Comparison of ENCODE assay signal across 1 cellular context in genomic region chr2:182062329-182062972, GRCh38.
TF ChIP-seq lines count a peak whose summit lies in the region.

No MANE protein-coding gene starts in this region.

TF ChIP-seq in HepG2, 621 proteins besides CTCF, POLR2A, EP300 and RAD21 (continued from another document):
- 0 out of 2 replicates have a peak, but pooled peaks have one; percentile 15 for TF ChIP-seq SOX5 (CRISPR knock-in tag; IDR thresholded peaks at IDR 0.05; ENCODE audit: borderline replicate concordance)
- TF ChIP-seq ZBTB25 (CRISPR knock-in tag; IDR thresholded peaks at IDR 0.05): no peak
- TF ChIP-seq RBM22 (optimal IDR thresholded peaks at IDR 0.05; ENCODE audit: low read length): no peak
- TF ChIP-seq ZNF557 (CRISPR knock-in tag; IDR thresholded peaks at IDR 0.05): no peak
- no peak for TF ChIP-seq ZNF878 (CRISPR knock-in tag; IDR thresholded peaks at IDR 0.05)
- TF ChIP-seq ZNF44 (CRISPR knock-in tag; IDR thresholded peaks at IDR 0.05): no peak
- TF ChIP-seq ZNF34 (CRISPR knock-in tag; IDR thresholded peaks at IDR 0.05; ENCODE audit: borderline replicate concordance): no peak
- TF ChIP-seq ARID5B (CRISPR knock-in tag; IDR thresholded peaks at IDR 0.05): peak; percentile 30; the same call in 1 of the 2 replicates
- no peak for TF ChIP-seq CBX1 (IDR thresholded peaks at IDR 0.05; ENCODE audit: low read depth)
- TF ChIP-seq HDAC2 (CRISPR knock-in tag; IDR thresholded peaks at IDR 0.05): 0 out of 2 replicates have a peak, but pooled peaks have one; percentile 12
- peak; percentile 75 for TF ChIP-seq HNF1A (IDR thresholded peaks at IDR 0.05; ENCODE audit: low read depth)
- no peak for TF ChIP-seq HNF1A (CRISPR knock-in tag; IDR thresholded peaks at IDR 0.05; ENCODE audit: borderline replicate concordance)
- TF ChIP-seq LCORL (IDR thresholded peaks at IDR 0.05): no peak
- no peak for TF ChIP-seq LCORL (CRISPR knock-in tag; IDR thresholded peaks at IDR 0.05)
- TF ChIP-seq ZNF292 (CRISPR knock-in tag; IDR thresholded peaks at IDR 0.05; ENCODE audit: borderline replicate concordance, low read depth): no peak
- no peak for TF ChIP-seq IRF9 (CRISPR knock-in tag; IDR thresholded peaks at IDR 0.05; ENCODE audit: borderline replicate concordance)
- TF ChIP-seq GPBP1L1 (CRISPR knock-in tag; IDR thresholded peaks at IDR 0.05): no peak
- no peak for TF ChIP-seq ASH2L (IDR thresholded peaks at IDR 0.05; ENCODE audit: insufficient read length, low read depth, low read length)
- TF ChIP-seq E2F5 (CRISPR knock-in tag; conservative IDR thresholded peaks at IDR 0.05): no peak
- no peak for TF ChIP-seq IKZF4 (CRISPR knock-in tag; IDR thresholded peaks at IDR 0.05; ENCODE audit: borderline replicate concordance, low read depth, not compliant biosample characterization)
- no peak for TF ChIP-seq GPN1 (CRISPR knock-in tag; IDR thresholded peaks at IDR 0.05; ENCODE audit: borderline replicate concordance)
- TF ChIP-seq MED1 (CRISPR knock-in tag; IDR thresholded peaks at IDR 0.05): peak; percentile 49; the same call in 1 of the 2 replicates
- 0 out of 4 replicates have a peak, but pooled peaks of 1 of the 2 experiments have one; percentile 32 for TF ChIP-seq ATF4 (CRISPR knock-in tag; IDR thresholded peaks at IDR 0.05)
- no peak for TF ChIP-seq TP53 (CRISPR knock-in tag; conservative IDR thresholded peaks at IDR 0.05)
- no peak for TF ChIP-seq CREB1 (IDR thresholded peaks at IDR 0.05)
- peak; percentile 41 for TF ChIP-seq CREB1 (CRISPR knock-in tag; IDR thresholded peaks at IDR 0.05)
- no peak for TF ChIP-seq FIP1L1 (IDR thresholded peaks at IDR 0.05; ENCODE audit: borderline replicate concordance, insufficient read depth, low read depth, low read length)
- TF ChIP-seq AHR (CRISPR knock-in tag; IDR thresholded peaks at IDR 0.05): no peak
- no peak for TF ChIP-seq CHD2 (IDR thresholded peaks at IDR 0.05; ENCODE audit: low read depth, low read length)
